Comparison of ENCODE assay signal across 35 cellular contexts in the genomic region with DNA sequence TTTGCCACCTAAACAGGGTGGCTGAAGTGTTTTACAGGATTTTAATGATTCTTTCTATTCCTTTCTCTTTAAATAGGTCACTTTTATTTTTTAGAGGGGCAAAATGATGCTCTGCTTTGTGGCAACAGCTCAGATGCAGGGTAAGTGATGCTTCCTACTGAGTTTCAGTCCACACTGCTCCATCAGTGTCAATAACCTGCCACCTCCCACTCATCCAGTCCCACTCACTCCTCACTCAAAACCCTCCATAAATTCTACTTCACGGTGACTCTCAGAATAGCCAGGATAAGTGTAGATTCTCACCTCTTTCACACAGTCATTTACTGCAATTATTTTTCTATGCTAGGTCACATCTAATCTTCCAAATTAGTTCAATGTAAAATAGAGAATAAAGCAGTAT.
"Had no signal": no experiment of that assay in that cellular context is flagged by ENCODE, and none has a peak within 500 bp of the region (broad histone marks: within the 10 kb centered on the region; RNA-seq: fewer than 3 reads in every experiment).

No MANE protein-coding gene starts in this region.

- H3K4me3 ChIP-seq: MG63 had no signal

- H3K9me3 ChIP-seq: MG63 had no signal

- DNase-seq: MG63, MM.1S, MV-4-11, NCI-H1048, NCI-H1092, NCI-H1092 treated with DMSO at 0.1 percent for 48 hours, NCI-H1105, NCI-H1105 treated with DMSO at 0.1 percent for 48 hours, NCI-H1417, NCI-H1417 treated with DMSO at 0.1 percent for 48 hours, NCI-H1436, NCI-H1436 treated with DMSO at 0.1 percent for 48 hours, NCI-H146, NCI-H1694, NCI-H1694 treated with DMSO at 0.1 percent for 48 hours, NCI-H187, NCI-H187 treated with DMSO at 0.1 percent for 48 hours, NCI-H1930, NCI-H2029, NCI-H2029 treated with DMSO at 0.1 percent for 48 hours, NCI-H2081, NCI-H2081 treated with DMSO at 0.1 percent for 48 hours, NCI-H2107, NCI-H2171, NCI-H2171 treated with DMSO at 0.1 percent for 48 hours, NCI-H2227 treated with DMSO at 0.1 percent for 48 hours, NCI-H226, NCI-H345, NCI-H446, NCI-H446 treated with DMSO at 0.1 percent for 48 hours, NCI-H510A, NCI-H510A treated with DMSO at 0.1 percent for 48 hours, NCI-H524, NCI-H524 treated with DMSO at 0.1 percent for 48 hours, NCI-H526 had no signal

- H3K36me3 ChIP-seq: MG63 had no signal
